In the genomic region with DNA sequence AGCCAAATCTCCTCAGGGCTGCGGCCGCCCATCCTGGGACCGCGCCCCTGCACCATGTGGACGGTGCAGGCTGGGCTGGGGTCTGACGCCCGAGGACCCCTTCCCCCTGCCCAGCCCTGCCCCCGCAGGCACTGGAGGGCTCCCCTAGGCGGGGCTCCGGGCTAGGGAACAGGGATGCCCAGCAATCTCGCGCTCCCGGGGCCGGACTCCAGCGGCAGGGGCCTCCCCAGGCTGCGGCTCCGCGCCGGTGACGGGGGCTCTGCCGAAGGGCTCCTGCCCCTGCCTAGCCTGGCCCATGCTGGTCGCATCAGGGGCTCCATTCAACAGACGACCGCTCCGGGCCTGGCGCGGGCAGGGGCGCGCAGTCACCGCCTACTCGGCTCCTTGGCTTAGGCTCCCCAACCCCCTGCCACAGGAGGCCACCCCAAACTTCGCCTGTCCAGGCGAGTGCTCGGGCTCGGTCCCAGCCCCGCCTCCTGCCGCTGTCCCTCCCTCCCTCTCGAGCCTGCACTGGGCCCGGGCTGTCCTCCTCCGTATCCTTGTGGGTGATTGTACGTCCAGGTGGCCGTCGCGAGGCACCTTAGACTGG, we compare ENCODE assay signal across 14 cellular contexts.
DNase-seq lines count a peak whose midpoint lies in the region; ATAC-seq and TF ChIP-seq lines count a peak whose summit lies in the region.
"Had no signal": no experiment of that assay in that cellular context is flagged by ENCODE, and none has a peak within 500 bp of the region (broad histone marks: within the 10 kb centered on the region; RNA-seq: fewer than 3 reads in every experiment).

No MANE protein-coding gene starts in this region.

- H3K4me3 ChIP-seq in brain microvascular endothelial cell (ENCODE audit: low read depth, low read length) (peak overlapping the region; percentile 25), iPS-15b (ENCODE audit: low read depth, low read length) (peak overlapping the region; percentile 26)

- TF ChIP-seq CTCF in C4-2B (conservative IDR thresholded peaks at IDR 0.05) (no peak), brain microvascular endothelial cell (IDR thresholded peaks at IDR 0.05; ENCODE audit: low read depth, low read length, missing control alignments) (no peak)

- in situ Hi-C loops in brain microvascular endothelial cell (cut with HindIII; ENCODE audit: low pct_ligation_motif_present, low sequenced_read_pairs): no loop called here

- H3K27ac ChIP-seq in C4-2B: peak overlapping the region; percentile 54; the same call in 1 of the 2 replicates
- H3K27ac ChIP-seq in brain microvascular endothelial cell: no peak overlapping the region

- H3K9me3 ChIP-seq in iPS-15b (ENCODE audit: control insufficient read depth, insufficient read depth, low read length): no peaks in the 10 kb centered on the region

- no peaks in the 10 kb centered on the region for H3K27me3 ChIP-seq in brain microvascular endothelial cell (replicated peaks)
- H3K27me3 ChIP-seq in iPS-15b (ENCODE audit: control insufficient read depth, insufficient read depth, low read length): no peaks in the 10 kb centered on the region

- no peaks in the 10 kb centered on the region for H3K36me3 ChIP-seq in brain microvascular endothelial cell (replicated peaks)
- H3K36me3 ChIP-seq in iPS-15b (ENCODE audit: control insufficient read depth, insufficient read depth, low read length): no peaks in the 10 kb centered on the region

- H3K9ac ChIP-seq in iPS-15b (ENCODE audit: low read depth, low read length): no peak overlapping the region

- no peak for ATAC-seq in GM21576 (IDR thresholded peaks at IDR 0.05; ENCODE audit: unreplicated experiment)
- ATAC-seq: activated CD8-positive, alpha-beta T cell treated with anti-CD3 and anti-CD28 coated beads for 36 hours; stimulated activated naive B cell treated with anti-CD40 and anti-IgM and Interleukin-4, amounts not matched to agents 10 μg/mL and 1 μg/mL and 100 μg/mL, for 72 hours had no signal

- H3K4me1 ChIP-seq in iPS-15b (ENCODE audit: control insufficient read depth, insufficient read depth, low read length): no peaks in the 10 kb centered on the region

- DNase-seq in brain microvascular endothelial cell: no peak
- DNase-seq in retina: peak; percentile 54
- no peak for DNase-seq in cerebellar cortex (ENCODE audit: low spot score)
- DNase-seq in RPMI8226: no peak
- DNase-seq in NCI-H510A (lab: John Stamatoyannopoulos, UW): no peak
- DNase-seq: activated CD8-positive, alpha-beta T cell treated with anti-CD3 and anti-CD28 coated beads for 36 hours; activated gamma-delta T cell treated with Interleukin-2 at 50 U/mL for 16 hours; CD4-positive, CD25-positive, alpha-beta regulatory T cell; HFFc6; NCI-H69; stimulated activated naive B cell treated with anti-CD40 and anti-IgM and Interleukin-4, amounts not matched to agents 10 μg/mL and 1 μg/mL and 100 μg/mL, for 72 hours had no signal
